ENCODE assay signal across 1 cellular context in genomic region chr11:67275606-67276409, GRCh38.
TF ChIP-seq lines count a peak whose summit lies in the region.

No MANE protein-coding gene starts in this region.

TF ChIP-seq in GM23338, 12 proteins besides CTCF, POLR2A, EP300 and RAD21 (continued from another document):
- no peak for TF ChIP-seq CREB1 (CRISPR knock-in tag; IDR thresholded peaks at IDR 0.05; ENCODE audit: low read depth)
TF ChIP-seq in GM23338: peak in this region for 0.
